Comparison of ENCODE assay signal across 26 cellular contexts in genomic region chr11:18463439-18463838, GRCh38.
"Had no signal": no experiment of that assay in that cellular context is flagged by ENCODE, and none has a peak within 500 bp of the region (broad histone marks: within the 10 kb centered on the region; RNA-seq: fewer than 3 reads in every experiment).

No MANE protein-coding gene starts in this region.

- H3K36me3 ChIP-seq: ascending aorta, cardiac muscle cell had no signal

- H3K9me3 ChIP-seq: ascending aorta had no signal

- H3K4me1 ChIP-seq: ascending aorta had no signal

- H3K4me3 ChIP-seq: ascending aorta, cardiac muscle cell had no signal

- H3K27ac ChIP-seq: ascending aorta, cardiac muscle cell had no signal

- ATAC-seq: activated CD4-positive, alpha-beta T cell treated with anti-CD3 and anti-CD28 coated beads for 36 hours; activated CD4-positive, CD25-positive, alpha-beta regulatory T cell treated with anti-CD3 and anti-CD28 coated beads, Interleukin-2, amount 50 U/mL, for 24 hours; activated CD8-positive, alpha-beta T cell treated with anti-CD3 and anti-CD28 coated beads, Interleukin-2, amount 10 ng/mL, durations not matched to agents 7 days and 5 days; Panc1; WTC11 had no signal

- DNase-seq: activated CD4-positive, alpha-beta T cell treated with anti-CD3 and anti-CD28 coated beads for 36 hours; activated CD4-positive, alpha-beta T cell treated with anti-CD3 and anti-CD28 coated beads, Interleukin-2, amount 10 ng/mL, durations not matched to agents 7 days and 5 days; activated CD4-positive, alpha-beta T cell treated with anti-CD3 and anti-CD28 coated beads, Interleukin-2, amount 50 U/mL, for 48 hours; activated CD8-positive, alpha-beta T cell treated with anti-CD3 and anti-CD28 coated beads, Interleukin-2, amount 10 ng/mL, durations not matched to agents 7 days and 5 days; activated gamma-delta T cell; activated naive CD4-positive, alpha-beta T cell treated with Interleukin-2 at 50 U/mL for 16 hours; activated naive CD8-positive, alpha-beta T cell treated with anti-CD3 and anti-CD28 coated beads, Interleukin-2, amount 10 ng/mL, durations not matched to agents 7 days and 5 days; activated T-cell treated with anti-CD3 and anti-CD28 coated beads, Interleukin-2, amount 50 U/mL, for 24 hours; amygdala; cerebellar nuclear complex; NCI-H1105; NCI-H1417 treated with DMSO at 0.1 percent for 48 hours; NCI-H187 treated with DMSO at 0.1 percent for 48 hours; NCI-H2081; NCI-H2171 treated with DMSO at 0.1 percent for 48 hours; NCI-H2227 treated with DMSO at 0.1 percent for 48 hours; NCI-H446; NCI-H510A treated with DMSO at 0.1 percent for 48 hours; NCI-H748 treated with DMSO at 0.1 percent for 48 hours; Right ventricle myocardium superior; T1000 had no signal

- H3K27me3 ChIP-seq: ascending aorta, cardiac muscle cell had no signal
